Comparison of ENCODE assay signal across 1 cellular context in the genomic region with DNA sequence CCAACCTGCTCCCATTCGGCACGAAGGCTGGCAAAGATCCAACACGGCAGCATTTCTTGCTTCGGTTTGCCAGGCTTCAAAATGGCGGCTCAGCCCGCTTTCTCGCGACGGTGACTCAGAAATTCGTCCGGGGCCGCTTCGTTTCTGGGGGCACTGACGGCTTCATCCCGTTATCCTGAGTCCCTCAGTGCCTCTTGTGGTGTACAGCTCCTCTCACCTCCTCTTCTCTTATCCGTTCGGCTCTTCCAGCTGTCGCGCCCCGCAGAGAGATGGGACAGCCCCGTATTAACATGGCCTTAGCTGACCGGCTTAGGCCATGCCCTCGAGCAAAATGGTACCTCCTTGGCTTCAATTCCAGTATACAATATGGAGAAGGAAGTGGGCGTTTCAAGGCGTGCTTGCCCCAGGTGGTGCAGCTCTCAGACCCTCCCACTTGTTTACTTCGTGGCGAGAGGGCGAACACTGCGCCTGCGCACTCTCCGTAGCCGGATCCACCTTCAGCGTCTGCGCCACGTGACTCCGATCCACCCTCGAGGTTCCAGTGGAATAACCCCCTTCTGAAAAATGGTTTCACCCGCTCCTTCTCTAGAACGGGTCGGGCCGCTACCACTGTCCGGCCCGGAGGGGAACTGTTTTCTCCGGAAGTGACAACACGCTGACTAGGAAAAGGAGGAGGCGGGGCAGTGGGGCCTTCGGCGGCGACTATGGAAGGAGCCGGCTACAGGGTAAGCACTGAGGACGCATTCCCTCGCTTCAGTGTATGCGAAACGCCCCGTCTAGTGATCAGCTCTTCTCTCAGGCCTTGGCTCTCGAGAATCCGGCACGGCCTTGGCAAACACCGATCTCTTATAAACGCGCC.
TF ChIP-seq lines count a peak whose summit lies in the region.

A gene (minus strand): TSS at position 336 of the 859 bp plus-strand sequence. CDS start 4,060 bp downstream, outside the sequence.
A gene (plus strand): TSS at position 683 of the 859 bp plus-strand sequence. CDS start 22 bp downstream, at position 705.

TF ChIP-seq in HepG2, 621 proteins besides CTCF, POLR2A, EP300 and RAD21 (continued from another document and continues in another):
- TF ChIP-seq, protein P1, sequence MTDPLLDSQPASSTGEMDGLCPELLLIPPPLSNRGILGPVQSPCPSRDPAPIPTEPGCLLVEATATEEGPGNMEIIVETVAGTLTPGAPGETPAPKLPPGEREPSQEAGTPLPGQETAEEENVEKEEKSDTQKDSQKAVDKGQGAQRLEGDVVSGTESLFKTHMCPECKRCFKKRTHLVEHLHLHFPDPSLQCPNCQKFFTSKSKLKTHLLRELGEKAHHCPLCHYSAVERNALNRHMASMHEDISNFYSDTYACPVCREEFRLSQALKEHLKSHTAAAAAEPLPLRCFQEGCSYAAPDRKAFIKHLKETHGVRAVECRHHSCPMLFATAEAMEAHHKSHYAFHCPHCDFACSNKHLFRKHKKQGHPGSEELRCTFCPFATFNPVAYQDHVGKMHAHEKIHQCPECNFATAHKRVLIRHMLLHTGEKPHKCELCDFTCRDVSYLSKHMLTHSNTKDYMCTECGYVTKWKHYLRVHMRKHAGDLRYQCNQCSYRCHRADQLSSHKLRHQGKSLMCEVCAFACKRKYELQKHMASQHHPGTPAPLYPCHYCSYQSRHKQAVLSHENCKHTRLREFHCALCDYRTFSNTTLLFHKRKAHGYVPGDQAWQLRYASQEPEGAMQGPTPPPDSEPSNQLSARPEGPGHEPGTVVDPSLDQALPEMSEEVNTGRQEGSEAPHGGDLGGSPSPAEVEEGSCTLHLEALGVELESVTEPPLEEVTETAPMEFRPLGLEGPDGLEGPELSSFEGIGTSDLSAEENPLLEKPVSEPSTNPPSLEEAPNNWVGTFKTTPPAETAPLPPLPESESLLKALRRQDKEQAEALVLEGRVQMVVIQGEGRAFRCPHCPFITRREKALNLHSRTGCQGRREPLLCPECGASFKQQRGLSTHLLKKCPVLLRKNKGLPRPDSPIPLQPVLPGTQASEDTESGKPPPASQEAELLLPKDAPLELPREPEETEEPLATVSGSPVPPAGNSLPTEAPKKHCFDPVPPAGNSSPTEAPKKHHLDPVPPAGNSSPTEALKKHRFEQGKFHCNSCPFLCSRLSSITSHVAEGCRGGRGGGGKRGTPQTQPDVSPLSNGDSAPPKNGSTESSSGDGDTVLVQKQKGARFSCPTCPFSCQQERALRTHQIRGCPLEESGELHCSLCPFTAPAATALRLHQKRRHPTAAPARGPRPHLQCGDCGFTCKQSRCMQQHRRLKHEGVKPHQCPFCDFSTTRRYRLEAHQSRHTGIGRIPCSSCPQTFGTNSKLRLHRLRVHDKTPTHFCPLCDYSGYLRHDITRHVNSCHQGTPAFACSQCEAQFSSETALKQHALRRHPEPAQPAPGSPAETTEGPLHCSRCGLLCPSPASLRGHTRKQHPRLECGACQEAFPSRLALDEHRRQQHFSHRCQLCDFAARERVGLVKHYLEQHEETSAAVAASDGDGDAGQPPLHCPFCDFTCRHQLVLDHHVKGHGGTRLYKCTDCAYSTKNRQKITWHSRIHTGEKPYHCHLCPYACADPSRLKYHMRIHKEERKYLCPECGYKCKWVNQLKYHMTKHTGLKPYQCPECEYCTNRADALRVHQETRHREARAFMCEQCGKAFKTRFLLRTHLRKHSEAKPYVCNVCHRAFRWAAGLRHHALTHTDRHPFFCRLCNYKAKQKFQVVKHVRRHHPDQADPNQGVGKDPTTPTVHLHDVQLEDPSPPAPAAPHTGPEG (CRISPR knock-in tag; IDR thresholded peaks at IDR 0.05) = no peak
- no peak for TF ChIP-seq ZNF776 (CRISPR knock-in tag; IDR thresholded peaks at IDR 0.05)
- TF ChIP-seq ZNF562 (CRISPR knock-in tag; IDR thresholded peaks at IDR 0.05; ENCODE audit: borderline replicate concordance) = no peak
- TF ChIP-seq, protein P2, sequence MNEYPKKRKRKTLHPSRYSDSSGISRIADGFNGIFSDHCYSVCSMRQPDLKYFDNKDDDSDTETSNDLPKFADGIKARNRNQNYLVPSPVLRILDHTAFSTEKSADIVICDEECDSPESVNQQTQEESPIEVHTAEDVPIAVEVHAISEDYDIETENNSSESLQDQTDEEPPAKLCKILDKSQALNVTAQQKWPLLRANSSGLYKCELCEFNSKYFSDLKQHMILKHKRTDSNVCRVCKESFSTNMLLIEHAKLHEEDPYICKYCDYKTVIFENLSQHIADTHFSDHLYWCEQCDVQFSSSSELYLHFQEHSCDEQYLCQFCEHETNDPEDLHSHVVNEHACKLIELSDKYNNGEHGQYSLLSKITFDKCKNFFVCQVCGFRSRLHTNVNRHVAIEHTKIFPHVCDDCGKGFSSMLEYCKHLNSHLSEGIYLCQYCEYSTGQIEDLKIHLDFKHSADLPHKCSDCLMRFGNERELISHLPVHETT (CRISPR knock-in tag; conservative IDR thresholded peaks at IDR 0.05) = no peak; the same call in 1 of the 2 replicates
- TF ChIP-seq, protein P3, sequence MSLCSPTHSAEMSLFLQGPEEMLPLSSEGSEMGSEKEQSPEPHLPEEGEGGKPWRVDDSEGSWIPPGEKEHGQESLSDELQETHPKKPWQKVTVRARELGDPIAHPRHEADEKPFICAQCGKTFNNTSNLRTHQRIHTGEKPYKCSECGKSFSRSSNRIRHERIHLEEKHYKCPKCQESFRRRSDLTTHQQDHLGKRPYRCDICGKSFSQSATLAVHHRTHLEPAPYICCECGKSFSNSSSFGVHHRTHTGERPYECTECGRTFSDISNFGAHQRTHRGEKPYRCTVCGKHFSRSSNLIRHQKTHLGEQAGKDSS (CRISPR knock-in tag; IDR thresholded peaks at IDR 0.05; ENCODE audit: borderline replicate concordance, low read depth) = peak; percentile 19; the same call in 1 of the 2 replicates
- TF ChIP-seq ZFP36 (IDR thresholded peaks at IDR 0.05; ENCODE audit: borderline replicate concordance, low read depth, low read length, partially characterized antibody) = no peak
- no peak for TF ChIP-seq ZNF713 (CRISPR knock-in tag; IDR thresholded peaks at IDR 0.05)
- peak; percentile 49; the same call in 1 of the 2 replicates for TF ChIP-seq SMYD3 (CRISPR knock-in tag; IDR thresholded peaks at IDR 0.05)
- no peak for TF ChIP-seq HDAC6 (IDR thresholded peaks at IDR 0.05; ENCODE audit: low read depth, low read length)
- TF ChIP-seq HNF4G (IDR thresholded peaks at IDR 0.05; ENCODE audit: borderline replicate concordance, low read depth, low read length) = no peak
- no peak for TF ChIP-seq HNF4G (CRISPR knock-in tag; IDR thresholded peaks at IDR 0.05; ENCODE audit: borderline replicate concordance, low read depth)
- TF ChIP-seq, protein P4, sequence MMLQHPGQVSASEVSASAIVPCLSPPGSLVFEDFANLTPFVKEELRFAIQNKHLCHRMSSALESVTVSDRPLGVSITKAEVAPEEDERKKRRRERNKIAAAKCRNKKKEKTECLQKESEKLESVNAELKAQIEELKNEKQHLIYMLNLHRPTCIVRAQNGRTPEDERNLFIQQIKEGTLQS (CRISPR knock-in tag; IDR thresholded peaks at IDR 0.05) = no peak
- TF ChIP-seq SNAPC2 (CRISPR knock-in tag; IDR thresholded peaks at IDR 0.05) = no peak; the same call in 1 of the 2 replicates
- TF ChIP-seq ZNF605 (CRISPR knock-in tag; IDR thresholded peaks at IDR 0.05) = no peak; the same call in 1 of the 2 replicates
- TF ChIP-seq, protein P5, sequence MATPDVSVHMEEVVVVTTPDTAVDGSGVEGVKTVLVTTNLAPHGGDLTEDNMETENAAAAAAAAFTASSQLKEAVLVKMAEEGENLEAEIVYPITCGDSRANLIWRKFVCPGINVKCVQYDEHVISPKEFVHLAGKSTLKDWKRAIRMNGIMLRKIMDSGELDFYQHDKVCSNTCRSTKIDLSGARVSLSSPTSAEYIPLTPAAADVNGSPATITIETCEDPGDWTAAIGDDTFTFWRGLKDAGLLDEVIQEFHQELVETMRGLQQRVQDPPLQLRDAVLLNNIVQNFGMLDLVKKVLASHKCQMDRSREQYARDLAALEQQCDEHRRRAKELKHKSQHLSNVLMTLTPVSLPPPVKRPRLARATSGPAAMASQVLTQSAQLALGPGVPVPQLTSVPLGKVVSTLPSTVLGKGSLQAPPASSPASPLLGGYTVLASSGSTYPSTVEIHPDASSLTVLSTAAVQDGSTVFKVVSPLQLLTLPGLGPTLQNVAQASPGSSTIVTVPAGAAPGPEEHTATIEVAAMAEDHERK (CRISPR knock-in tag; IDR thresholded peaks at IDR 0.05; ENCODE audit: low read depth) = 0 out of 2 replicates have a peak, but pooled peaks have one; percentile 8
- no peak for TF ChIP-seq ZNF136 (CRISPR knock-in tag; IDR thresholded peaks at IDR 0.05; ENCODE audit: low read depth)
- TF ChIP-seq PRMT3 (CRISPR knock-in tag; IDR thresholded peaks at IDR 0.05; ENCODE audit: borderline replicate concordance, low read depth) = no peak
- TF ChIP-seq ZNF282 (IDR thresholded peaks at IDR 0.05; ENCODE audit: partially characterized antibody) = no peak
- TF ChIP-seq ELF4 (CRISPR knock-in tag; IDR thresholded peaks at IDR 0.05; ENCODE audit: borderline replicate concordance) = peak; percentile 54; the same call in 1 of the 2 replicates
- TF ChIP-seq PHB2 (IDR thresholded peaks at IDR 0.05; ENCODE audit: partially characterized antibody) = no peak
- TF ChIP-seq PRPF4 (IDR thresholded peaks at IDR 0.05; ENCODE audit: low read depth, low read length, poor library complexity, severe bottlenecking) = no peak
- no peak for TF ChIP-seq ZNF674 (CRISPR knock-in tag; IDR thresholded peaks at IDR 0.05; ENCODE audit: low read depth)
- TF ChIP-seq NCOR1 (IDR thresholded peaks at IDR 0.05; ENCODE audit: borderline replicate concordance, low read length) = peak; percentile 17; the same call in 1 of the 2 replicates
- TF ChIP-seq EED (CRISPR knock-in tag; IDR thresholded peaks at IDR 0.05) = 0 out of 2 replicates have a peak, but pooled peaks have one; percentile 38
- TF ChIP-seq, protein P6, sequence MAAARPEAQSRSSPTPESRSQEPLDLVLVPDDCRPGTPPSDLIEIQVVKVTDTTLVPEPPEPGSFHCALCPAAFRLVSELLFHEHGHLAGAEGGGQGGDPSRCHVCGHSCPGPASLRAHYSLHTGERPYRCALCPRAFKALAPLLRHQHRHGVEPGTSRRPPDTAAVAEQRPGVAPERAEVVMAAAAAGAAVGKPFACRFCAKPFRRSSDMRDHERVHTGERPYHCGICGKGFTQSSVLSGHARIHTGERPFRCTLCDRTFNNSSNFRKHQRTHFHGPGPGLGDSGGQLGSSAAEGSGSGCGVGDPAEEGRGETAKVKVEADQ (CRISPR knock-in tag; IDR thresholded peaks at IDR 0.05; ENCODE audit: borderline replicate concordance) = no peak
- 0 out of 2 replicates have a peak, but pooled peaks have one; percentile 11 for TF ChIP-seq ARID2 (CRISPR knock-in tag; IDR thresholded peaks at IDR 0.05; ENCODE audit: borderline replicate concordance)
- TF ChIP-seq KDM4B (CRISPR knock-in tag; IDR thresholded peaks at IDR 0.05) = no peak
- no peak for TF ChIP-seq AKAP8 (CRISPR knock-in tag; IDR thresholded peaks at IDR 0.05)
- TF ChIP-seq DNMT1 (CRISPR knock-in tag; IDR thresholded peaks at IDR 0.05) = no peak
- no peak for TF ChIP-seq ZFP37 (CRISPR knock-in tag; IDR thresholded peaks at IDR 0.05; ENCODE audit: borderline replicate concordance)
- TF ChIP-seq, protein P7, sequence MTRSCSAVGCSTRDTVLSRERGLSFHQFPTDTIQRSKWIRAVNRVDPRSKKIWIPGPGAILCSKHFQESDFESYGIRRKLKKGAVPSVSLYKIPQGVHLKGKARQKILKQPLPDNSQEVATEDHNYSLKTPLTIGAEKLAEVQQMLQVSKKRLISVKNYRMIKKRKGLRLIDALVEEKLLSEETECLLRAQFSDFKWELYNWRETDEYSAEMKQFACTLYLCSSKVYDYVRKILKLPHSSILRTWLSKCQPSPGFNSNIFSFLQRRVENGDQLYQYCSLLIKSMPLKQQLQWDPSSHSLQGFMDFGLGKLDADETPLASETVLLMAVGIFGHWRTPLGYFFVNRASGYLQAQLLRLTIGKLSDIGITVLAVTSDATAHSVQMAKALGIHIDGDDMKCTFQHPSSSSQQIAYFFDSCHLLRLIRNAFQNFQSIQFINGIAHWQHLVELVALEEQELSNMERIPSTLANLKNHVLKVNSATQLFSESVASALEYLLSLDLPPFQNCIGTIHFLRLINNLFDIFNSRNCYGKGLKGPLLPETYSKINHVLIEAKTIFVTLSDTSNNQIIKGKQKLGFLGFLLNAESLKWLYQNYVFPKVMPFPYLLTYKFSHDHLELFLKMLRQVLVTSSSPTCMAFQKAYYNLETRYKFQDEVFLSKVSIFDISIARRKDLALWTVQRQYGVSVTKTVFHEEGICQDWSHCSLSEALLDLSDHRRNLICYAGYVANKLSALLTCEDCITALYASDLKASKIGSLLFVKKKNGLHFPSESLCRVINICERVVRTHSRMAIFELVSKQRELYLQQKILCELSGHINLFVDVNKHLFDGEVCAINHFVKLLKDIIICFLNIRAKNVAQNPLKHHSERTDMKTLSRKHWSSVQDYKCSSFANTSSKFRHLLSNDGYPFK (CRISPR knock-in tag; IDR thresholded peaks at IDR 0.05; ENCODE audit: borderline replicate concordance) = peak; percentile 35; the same call in 1 of the 2 replicates
- TF ChIP-seq, protein P8, sequence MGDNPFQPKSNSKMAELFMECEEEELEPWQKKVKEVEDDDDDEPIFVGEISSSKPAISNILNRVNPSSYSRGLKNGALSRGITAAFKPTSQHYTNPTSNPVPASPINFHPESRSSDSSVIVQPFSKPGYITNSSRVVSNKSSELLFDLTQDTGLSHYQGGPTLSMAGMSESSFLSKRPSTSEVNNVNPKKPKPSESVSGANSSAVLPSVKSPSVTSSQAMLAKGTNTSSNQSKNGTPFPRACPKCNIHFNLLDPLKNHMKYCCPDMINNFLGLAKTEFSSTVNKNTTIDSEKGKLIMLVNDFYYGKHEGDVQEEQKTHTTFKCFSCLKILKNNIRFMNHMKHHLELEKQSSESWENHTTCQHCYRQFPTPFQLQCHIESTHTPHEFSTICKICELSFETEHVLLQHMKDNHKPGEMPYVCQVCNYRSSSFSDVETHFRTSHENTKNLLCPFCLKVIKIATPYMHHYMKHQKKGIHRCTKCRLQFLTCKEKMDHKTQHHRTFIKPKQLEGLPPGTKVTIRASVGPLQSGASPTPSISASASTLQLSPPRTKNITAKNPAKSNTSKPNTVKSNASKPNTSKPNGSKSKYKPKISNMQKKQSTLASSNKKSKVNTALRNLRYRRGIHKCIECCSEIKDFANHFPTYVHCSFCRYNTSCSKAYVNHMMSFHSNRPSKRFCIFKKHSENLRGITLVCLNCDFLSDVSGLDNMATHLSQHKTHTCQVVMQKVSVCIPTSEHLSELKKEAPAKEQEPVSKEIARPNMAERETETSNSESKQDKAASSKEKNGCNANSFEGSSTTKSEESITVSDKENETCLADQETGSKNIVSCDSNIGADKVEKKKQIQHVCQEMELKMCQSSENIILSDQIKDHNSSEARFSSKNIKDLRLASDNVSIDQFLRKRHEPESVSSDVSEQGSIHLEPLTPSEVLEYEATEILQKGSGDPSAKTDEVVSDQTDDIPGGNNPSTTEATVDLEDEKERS (CRISPR knock-in tag; IDR thresholded peaks at IDR 0.05) = no peak; the same call in 1 of the 2 replicates
- 0 out of 2 replicates have a peak, but pooled peaks have one; percentile 41 for TF ChIP-seq SSRP1 (CRISPR knock-in tag; IDR thresholded peaks at IDR 0.05)
